1 cellular context compared by ENCODE assay signal in genomic region chr6:32968770-32969684, GRCh38.
TF ChIP-seq lines count a peak whose summit lies in the region.

No MANE protein-coding gene starts in this region.

TF ChIP-seq in GM12878, 131 proteins besides CTCF, POLR2A, EP300 and RAD21 (continues in another document):
- no peak for TF ChIP-seq ATF2 (IDR thresholded peaks at IDR 0.05; ENCODE audit: low read length)
- peak; percentile 90 for TF ChIP-seq MAX (IDR thresholded peaks at IDR 0.05; ENCODE audit: low read depth, low read length)
- no peak for TF ChIP-seq FOS (IDR thresholded peaks at IDR 0.05; ENCODE audit: borderline replicate concordance, extremely low read depth, insufficient read length)
- no peak for TF ChIP-seq HDAC6 (IDR thresholded peaks at IDR 0.05; ENCODE audit: unreplicated experiment)
- no peak; the same call in 1 of the 2 replicates for TF ChIP-seq STAT1 (conservative IDR thresholded peaks at IDR 0.05)
- TF ChIP-seq SKIL (IDR thresholded peaks at IDR 0.05; ENCODE audit: low read depth, poor library complexity, severe bottlenecking), result no peak
- no peak for TF ChIP-seq KAT2A (conservative IDR thresholded peaks at IDR 0.05; ENCODE audit: control insufficient read depth, low read depth, low read length)
- TF ChIP-seq CBX3 (IDR thresholded peaks at IDR 0.05; ENCODE audit: borderline replicate concordance, low read depth), result no peak
- TF ChIP-seq USF1 (IDR thresholded peaks at IDR 0.05; ENCODE audit: borderline replicate concordance, extremely low read length, insufficient read depth, low read depth, low read length), result peak; percentile 87
- peak; percentile 77; the same call in 1 of the 2 replicates for TF ChIP-seq CHD1 (IDR thresholded peaks at IDR 0.05; ENCODE audit: low read depth, low read length)
- TF ChIP-seq MEF2A (IDR thresholded peaks at IDR 0.05; ENCODE audit: insufficient read depth, low read depth, low read length), result no peak
- peak; percentile 7; the same call in 1 of the 2 replicates for TF ChIP-seq TCF3 (IDR thresholded peaks at IDR 0.05; ENCODE audit: borderline replicate concordance, insufficient read depth, low read depth, low read length)
- TF ChIP-seq EED (IDR thresholded peaks at IDR 0.05; ENCODE audit: low read depth), result peak; percentile 37; the same call in 1 of the 2 replicates
- TF ChIP-seq RCOR1 (conservative IDR thresholded peaks at IDR 0.05; ENCODE audit: low read depth, low read length), result no peak
- TF ChIP-seq YY1 (IDR thresholded peaks at IDR 0.05; ENCODE audit: low read depth, low read length), result peak; percentile 34; the same call in 1 of the 2 replicates
- TF ChIP-seq ESRRA (IDR thresholded peaks at IDR 0.05; ENCODE audit: low read length), result no peak
- no peak for TF ChIP-seq ZBED1 (IDR thresholded peaks at IDR 0.05; ENCODE audit: borderline replicate concordance)
- TF ChIP-seq REST (IDR thresholded peaks at IDR 0.05; ENCODE audit: low read depth, low read length), result no peak
- no peak for TF ChIP-seq ZBTB33 (IDR thresholded peaks at IDR 0.05)
- peak; percentile 42 for TF ChIP-seq LARP7 (IDR thresholded peaks at IDR 0.05)
- TF ChIP-seq HDGF (IDR thresholded peaks at IDR 0.05), result peak; percentile 73
- TF ChIP-seq WRNIP1 (IDR thresholded peaks at IDR 0.05; ENCODE audit: borderline replicate concordance, low read depth, low read length), result no peak; the same call in 1 of the 2 replicates
- no peak for TF ChIP-seq ZNF592 (IDR thresholded peaks at IDR 0.05)
- peak in 1 of 2 experiments; percentile 70; a peak in 2 of 4 replicates for TF ChIP-seq SRF (IDR thresholded peaks at IDR 0.05; ENCODE audit: low read depth in 2 of 2, low read length in 2 of 2)
- no peak for TF ChIP-seq CREB1 (IDR thresholded peaks at IDR 0.05; ENCODE audit: low read depth)
- no peak for TF ChIP-seq ZNF207 (IDR thresholded peaks at IDR 0.05; ENCODE audit: borderline replicate concordance)
- no peak for TF ChIP-seq TCF12 (IDR thresholded peaks at IDR 0.05; ENCODE audit: low read depth, low read length)
- peak; percentile 81 to 88 for TF ChIP-seq BHLHE40 (IDR thresholded peaks at IDR 0.05; ENCODE audit: borderline replicate concordance in 1 of 2, low read depth in 2 of 2, low read length in 1 of 2)
- TF ChIP-seq EGR1 (IDR thresholded peaks at IDR 0.05; ENCODE audit: borderline replicate concordance in 1 of 2, low read depth in 2 of 2, low read length in 2 of 2), result peak in 1 of 2 experiments; percentile 56; a peak in 1 of 3 replicates
- peak; percentile 66 for TF ChIP-seq USF2 (IDR thresholded peaks at IDR 0.05; ENCODE audit: borderline replicate concordance, low read depth, low read length)
- no peak for TF ChIP-seq IRF4 (IDR thresholded peaks at IDR 0.05; ENCODE audit: low read depth, low read length)
- TF ChIP-seq E2F4 (IDR thresholded peaks at IDR 0.05; ENCODE audit: low read depth, low read length), result no peak
- peak; percentile 13; the same call in 1 of the 2 replicates for TF ChIP-seq BACH1 (IDR thresholded peaks at IDR 0.05; ENCODE audit: borderline replicate concordance)
- TF ChIP-seq PAX8 (IDR thresholded peaks at IDR 0.05), result no peak
- no peak for TF ChIP-seq MYB (IDR thresholded peaks at IDR 0.05; ENCODE audit: borderline replicate concordance, low read depth, low read length)
- 0 out of 2 replicates have a peak, but pooled peaks have one; percentile 68 for TF ChIP-seq MLLT1 (IDR thresholded peaks at IDR 0.05)
- TF ChIP-seq ATF3 (IDR thresholded peaks at IDR 0.05; ENCODE audit: borderline replicate concordance, extremely low read depth, low read depth, low read length), result peak; percentile 52; the same call in 1 of the 2 replicates
